In the genomic region with DNA sequence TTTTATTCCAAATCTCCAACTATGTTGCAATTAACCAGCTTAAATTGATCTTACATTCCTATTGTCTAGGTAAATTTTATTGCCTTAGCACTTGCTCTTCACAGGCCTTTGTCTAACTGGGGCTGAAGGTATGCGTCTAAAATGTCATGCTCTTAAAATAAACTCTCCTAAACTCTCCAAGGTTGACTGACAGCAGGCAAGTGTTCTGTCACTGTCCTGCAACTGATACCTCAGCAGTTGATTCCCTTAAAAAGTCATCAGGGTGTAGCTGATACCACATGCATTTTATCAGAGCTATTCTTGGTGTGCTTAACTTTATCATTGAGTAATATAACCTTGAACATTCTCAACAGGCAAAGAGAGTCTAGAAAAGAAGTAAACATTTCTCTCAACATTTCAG, we compare ENCODE assay signal across 22 cellular contexts. TPM values are rescaled to one million over a fixed set of nuclear protein-coding genes. Genes with fewer than 3 reads are reported as not detected.
DNase-seq lines count a peak whose midpoint lies in the region; ATAC-seq and TF ChIP-seq lines count a peak whose summit lies in the region.
"Had no signal": no experiment of that assay in that cellular context is flagged by ENCODE, and none has a peak within 500 bp of the region (broad histone marks: within the 10 kb centered on the region; RNA-seq: fewer than 3 reads in every experiment).

No MANE protein-coding gene starts in this region.

- H3K4me3 ChIP-seq in HEK293 (ENCODE audit: low read depth, low read length) (no peak overlapping the region), OCI-LY1 (ENCODE audit: low read depth, low read length, poor library complexity, severe bottlenecking) (peak overlapping the region; percentile 67), A673 (ENCODE audit: low read depth, low read length, poor library complexity, severe bottlenecking) (no peak overlapping the region)
- H3K4me3 ChIP-seq: BLaER1 had no signal

- H3K4me3 Mint-ChIP-seq in nephron: peak overlapping the region; percentile 31 to 94 (median 86)
- H3K4me3 Mint-ChIP-seq in chondrocyte (ENCODE audit: unreplicated experiment): no peak overlapping the region
- H3K4me3 Mint-ChIP-seq: CD8-positive, alpha-beta T cell; HFFc6 had no signal

- no peaks in the 10 kb centered on the region for H3K36me3 ChIP-seq in HEK293 (ENCODE audit: control insufficient read depth in 2 of 2, insufficient read depth in 1 of 2, low read length in 2 of 2)
- peaks cover 28% of the 10 kb centered on the region for H3K36me3 ChIP-seq in OCI-LY1 (ENCODE audit: insufficient read depth, low read length)
- no peaks in the 10 kb centered on the region for H3K36me3 ChIP-seq in A673 (ENCODE audit: insufficient read depth, low read length, poor library complexity, severe bottlenecking)
- H3K36me3 ChIP-seq: BLaER1 had no signal

- H3K79me2 ChIP-seq in OCI-LY1 (ENCODE audit: insufficient read depth, low read length): peaks cover 16% of the 10 kb centered on the region

- CTCF ChIA-PET in HEK293 (lab: Yijun Ruan, JAX): interaction anchor here (0.6 to 1.4 kb wide), 4 partner anchors 11 to 634 kb away, joined by 3 to 6 read pairs (median 4); no protein-coding TSS in a partner anchor
- CTCF ChIA-PET in A673 (lab: Charles Lee): no interaction called here

- no TSS peak for BruUV-seq in A673 (replicated peaks; lab: Mats Ljungman, UMichigan)

- no peak overlapping the region for H3K27ac ChIP-seq in HEK293 (ENCODE audit: extremely low read depth, low read depth, low read length)
- H3K27ac ChIP-seq in OCI-LY1 (ENCODE audit: low read depth, low read length, poor library complexity, severe bottlenecking): peak overlapping the region; percentile 81
- no peak overlapping the region for H3K27ac ChIP-seq in A673 (ENCODE audit: low read depth, low read length, poor library complexity, severe bottlenecking)
- H3K27ac ChIP-seq: BLaER1 had no signal

- no peaks in the 10 kb centered on the region for H3K9me3 ChIP-seq in HEK293 (ENCODE audit: control insufficient read depth, insufficient read depth, low read depth, low read length)
- no peaks in the 10 kb centered on the region for H3K9me3 ChIP-seq in OCI-LY1 (ENCODE audit: low read length)
- H3K9me3 ChIP-seq in A673 (ENCODE audit: low read depth, low read length, poor library complexity, severe bottlenecking): no peaks in the 10 kb centered on the region
- H3K9me3 ChIP-seq: BLaER1, SK-N-SH had no signal

- peak; percentile 83 to 84 for ATAC-seq in left cardiac atrium
- ATAC-seq in HG03097 (IDR thresholded peaks at IDR 0.05; ENCODE audit: low FRiP score, unreplicated experiment): no peak
- ATAC-seq: CD8-positive, alpha-beta T cell; Panc1 had no signal

- peak overlapping the region; percentile 36 to 52 (median 37) for H3K27ac Mint-ChIP-seq in nephron
- no peak overlapping the region for H3K27ac Mint-ChIP-seq in chondrocyte (ENCODE audit: unreplicated experiment)
- H3K27ac Mint-ChIP-seq: CD8-positive, alpha-beta T cell; HFFc6 had no signal

- DNase-seq in left cardiac atrium (no peak), A673 (ENCODE audit: low spot score) (no peak), chondrocyte (ENCODE audit: low spot score) (no peak), inferior parietal cortex (ENCODE audit: extremely low spot score) (no peak)
- DNase-seq: Calu3; CD8-positive, alpha-beta T cell; DMS53; EL; HFFc6; KG1; NCI-H1417 treated with DMSO at 0.1 percent for 48 hours; NCI-H1930; NCI-H2171; NCI-H526; SK-N-SH had no signal

- intact Hi-C loops in left cardiac atrium (cut with DNase I): loop anchor here (5.0 to 10.0 kb wide), 2 partner anchors 56 to 58 kb away; no protein-coding TSS in a partner anchor
- intact Hi-C loops in A673 (cut with micrococcal nuclease; ENCODE audit: unreplicated experiment): no loop called here

- no peak for TF ChIP-seq CTCF in HEK293 (tag by site-specific recombination; IDR thresholded peaks at IDR 0.05)
- no peak for TF ChIP-seq CTCF in OCI-LY1 (IDR thresholded peaks at IDR 0.05; ENCODE audit: low read length)
- TF ChIP-seq CTCF in nephron (IDR thresholded peaks at IDR 0.05; ENCODE audit: unreplicated experiment in 3 of 3): no peak
- no peak for TF ChIP-seq CTCF in A673 (conservative IDR thresholded peaks at IDR 0.05; ENCODE audit: low read depth, low read length)
- no peak for TF ChIP-seq CTCF in chondrocyte (IDR thresholded peaks at IDR 0.05)

- POLR2A ChIA-PET in HEK293 (lab: Yijun Ruan, JAX) (no interaction called here), A673 (lab: Charles Lee; ENCODE audit: low non-redundant PET) (no interaction called here)

- H3K27me3 ChIP-seq in OCI-LY1 (ENCODE audit: insufficient read depth, low read length): no peaks in the 10 kb centered on the region
- H3K27me3 ChIP-seq in A673 (replicated peaks; ENCODE audit: insufficient read depth, low read depth, low read length, poor library complexity): peaks cover 5% of the 10 kb centered on the region
- H3K27me3 ChIP-seq: BLaER1 had no signal

- H3K4me1 ChIP-seq in HEK293 (ENCODE audit: control insufficient read depth, insufficient read depth, low read length) (no peaks in the 10 kb centered on the region), OCI-LY1 (ENCODE audit: insufficient read depth, low read length, severe bottlenecking) (peaks cover 44% of the 10 kb centered on the region), A673 (ENCODE audit: insufficient read depth, low read length, poor library complexity, severe bottlenecking) (no peaks in the 10 kb centered on the region)
- H3K4me1 ChIP-seq: BLaER1 had no signal

- no peaks in the 10 kb centered on the region for H3F3A ChIP-seq in OCI-LY1 (ENCODE audit: insufficient read depth, low read length)

- H3K36me3 Mint-ChIP-seq in nephron (ENCODE audit: low read depth): no peaks in the 10 kb centered on the region
- H3K36me3 Mint-ChIP-seq in chondrocyte (ENCODE audit: low read depth): no peaks in the 10 kb centered on the region

- H3K9me2 ChIP-seq in OCI-LY1 (ENCODE audit: low read depth, low read length): no peaks in the 10 kb centered on the region
- H3K9me2 ChIP-seq: SK-N-SH had no signal

- H4K20me1 ChIP-seq in OCI-LY1 (ENCODE audit: insufficient read depth, low read length): no peaks in the 10 kb centered on the region
- H4K20me1 ChIP-seq: BLaER1 had no signal

- peaks cover 5% of the 10 kb centered on the region for H3K27me3 Mint-ChIP-seq in nephron (ENCODE audit: low read depth)
- peaks cover 15% of the 10 kb centered on the region for H3K27me3 Mint-ChIP-seq in chondrocyte (ENCODE audit: low read depth)

- H3K4me1 Mint-ChIP-seq in nephron: peaks cover 28% of the 10 kb centered on the region
- no peaks in the 10 kb centered on the region for H3K4me1 Mint-ChIP-seq in chondrocyte (ENCODE audit: low read depth)

- peak overlapping the region; percentile 62 for H3K9ac ChIP-seq in OCI-LY1 (ENCODE audit: low read length)
- H3K9ac ChIP-seq: BLaER1, SK-N-SH had no signal

- no peak overlapping the region for H2AFZ ChIP-seq in OCI-LY1 (ENCODE audit: low read length)

- no peaks in the 10 kb centered on the region for H3K9me3 Mint-ChIP-seq in nephron
- H3K9me3 Mint-ChIP-seq in chondrocyte (ENCODE audit: low read depth): no peaks in the 10 kb centered on the region
- H3K9me3 Mint-ChIP-seq: CD8-positive, alpha-beta T cell; HFFc6 had no signal

- H3K4me2 ChIP-seq in OCI-LY1 (ENCODE audit: low read length): peak overlapping the region; percentile 55
- H3K4me2 ChIP-seq: BLaER1, SK-N-SH had no signal

TF ChIP-seq in HEK293, 187 proteins besides CTCF, POLR2A, EP300 and RAD21:
- TF ChIP-seq ZNF747 (tag by site-specific recombination; IDR thresholded peaks at IDR 0.05) (no peak), ZNF10 (tag by site-specific recombination; IDR thresholded peaks at IDR 0.05) (peak; percentile 83)
TF ChIP-seq in HEK293: peak in this region for 1.

RNA-seq across cellular contexts. Expression of gene TTN, which starts 0.7 kb away (rescaled TPM):
- total RNA-seq in left cardiac atrium (1,000 to 10,000 TPM; 1,545 to 1,612 TPM), A673 (2021) (under 0.01 TPM in 2 replicates), chondrocyte (not detected in 3 replicates)
- total RNA-seq: H4 had no signal

Comparison
In these comparisons a context has a peak if more than half of its experiments do, and no peak if none do; other contexts are left out.
1. RNA of gene TTN, which starts 0.7 kb away (total RNA-seq): 1,545 to 1,612 TPM in left cardiac atrium; under 0.01 TPM in A673 and not detected in chondrocyte; every median in the first group is over 1,000 times any median in the second.